ENCODE assay signal across 1 cellular context in genomic region chr5:73497537-73498056, GRCh38.
A peak's percentile ranks its signal among the peaks of the same experiment; 100 is the strongest.
TF ChIP-seq lines count a peak whose summit lies in the region.

No MANE protein-coding gene starts in this region.

TF ChIP-seq in GM12878, 131 proteins besides CTCF, POLR2A, EP300 and RAD21 (continued from another document):
- TF ChIP-seq MLLT1 (IDR thresholded peaks at IDR 0.05): peak; percentile 94
- no peak for TF ChIP-seq NFIC (IDR thresholded peaks at IDR 0.05; ENCODE audit: low read depth, low read length)
- TF ChIP-seq SPI1 (IDR thresholded peaks at IDR 0.05; ENCODE audit: borderline replicate concordance, insufficient read depth, low read depth, low read length): no peak
